ENCODE assay signal across 1 cellular context in genomic region chr19:10640361-10640760, GRCh38.
TF ChIP-seq lines count a peak whose summit lies in the region.

No MANE protein-coding gene starts in this region.

TF ChIP-seq in K562, 482 proteins besides CTCF, POLR2A, EP300 and RAD21:
- TF ChIP-seq PCBP2 (IDR thresholded peaks at IDR 0.05; ENCODE audit: low read depth, low read length, poor library complexity, severe bottlenecking), result no peak
- no peak for TF ChIP-seq CBFA2T2 (conservative IDR thresholded peaks at IDR 0.05)
- no peak for TF ChIP-seq SPI1 (IDR thresholded peaks at IDR 0.05; ENCODE audit: borderline replicate concordance, low read depth, low read length)
- TF ChIP-seq ZNF668 (CRISPR knock-in tag; IDR thresholded peaks at IDR 0.05), result no peak
- TF ChIP-seq ELK1 (CRISPR knock-in tag; IDR thresholded peaks at IDR 0.05), result no peak
- no peak for TF ChIP-seq ZNF324 (CRISPR knock-in tag; IDR thresholded peaks at IDR 0.05)
- no peak for TF ChIP-seq CTBP1 (IDR thresholded peaks at IDR 0.05; ENCODE audit: borderline replicate concordance)
- TF ChIP-seq MYNN (IDR thresholded peaks at IDR 0.05), result no peak
- TF ChIP-seq MYNN (CRISPR knock-in tag; IDR thresholded peaks at IDR 0.05), result no peak
- TF ChIP-seq GTF2A2 (tag; IDR thresholded peaks at IDR 0.05), result no peak
- no peak for TF ChIP-seq HMGXB4 (CRISPR knock-in tag; IDR thresholded peaks at IDR 0.05)
- TF ChIP-seq NFYB (IDR thresholded peaks at IDR 0.05; ENCODE audit: extremely low read depth, insufficient read length), result no peak
- no peak for TF ChIP-seq GTF2E2 (tag; IDR thresholded peaks at IDR 0.05)
- no peak for TF ChIP-seq HDAC3 (IDR thresholded peaks at IDR 0.05; ENCODE audit: borderline replicate concordance, partially characterized antibody)
- TF ChIP-seq SIN3B (IDR thresholded peaks at IDR 0.05; ENCODE audit: low read depth), result no peak
- no peak for TF ChIP-seq SREBF2 (CRISPR knock-in tag; IDR thresholded peaks at IDR 0.05)
- no peak for TF ChIP-seq POLR2G (IDR thresholded peaks at IDR 0.05; ENCODE audit: low read depth, low read length)
- TF ChIP-seq SNAPC5 (CRISPR knock-in tag; IDR thresholded peaks at IDR 0.05), result no peak
- no peak for TF ChIP-seq ZNF586 (CRISPR knock-in tag; conservative IDR thresholded peaks at IDR 0.05)
